In genomic region chr12:47741340-47741703, GRCh38 we compare ENCODE assay signal across 8 cellular contexts. TPM values are rescaled to one million over a fixed set of nuclear protein-coding genes. Genes with fewer than 3 reads are reported as not detected.
DNase-seq lines count a peak whose midpoint lies in the region; ATAC-seq and TF ChIP-seq lines count a peak whose summit lies in the region.

No MANE protein-coding gene starts in this region.

- ATAC-seq in T-cell (replicated peaks in 1 of 4) = peak; percentile 62 to 81 (median 76)
- no peak for ATAC-seq in GM21367 (IDR thresholded peaks at IDR 0.05; ENCODE audit: unreplicated experiment)

- peaks cover 32 to 49% (median 39%) of the 10 kb centered on the region in 3 donors for H3K4me1 Mint-ChIP-seq in T-cell
- peaks cover 34% of the 10 kb centered on the region for H3K4me1 Mint-ChIP-seq in mesothelial cell of epicardium

- no peaks in the 10 kb centered on the region for H3K27me3 Mint-ChIP-seq in T-cell
- no peaks in the 10 kb centered on the region for H3K27me3 Mint-ChIP-seq in mesothelial cell of epicardium (ENCODE audit: low read depth)

- DNase-seq in Daoy (ENCODE audit: low read depth) (peak; percentile 87), M059J (ENCODE audit: low read depth) (peak; percentile 90), T-cell (peak; percentile 47 to 82 (median 76)), astrocyte of the hippocampus (ENCODE audit: low read depth, low spot score) (peak; percentile 87), mesothelial cell of epicardium (ENCODE audit: low spot score in 2 of 2, unreplicated experiment in 2 of 2) (no peak), hepatic stellate cell (ENCODE audit: low spot score) (no peak)
- peak; percentile 44 for DNase-seq in stimulated activated naive CD4-positive, alpha-beta T cell treated with Interleukin-2 at 50 U/mL for 16 hours (lab: John Stamatoyannopoulos, UW)

- peak overlapping the region; percentile 4 to 24 (median 10) for H3K4me3 Mint-ChIP-seq in T-cell
- no peak overlapping the region for H3K4me3 Mint-ChIP-seq in mesothelial cell of epicardium

- POLR2A ChIA-PET in T-cell (lab: Charles Lee) = interaction anchor here (0.5 to 0.9 kb wide), 3 partner anchors 25 to 208 kb away, joined by 3 to 4 read pairs (median 3); no protein-coding TSS in a partner anchor

- no peak for TF ChIP-seq CTCF in mesothelial cell of epicardium (IDR thresholded peaks at IDR 0.05; ENCODE audit: unreplicated experiment)

- CTCF ChIA-PET in T-cell (lab: Charles Lee) = interaction anchor here (0.6 to 6.1 kb wide), 43 partner anchors 8 to 1439 kb away, joined by 3 to 95 read pairs (median 5); partner anchors contain the start of genes RAPGEF3 (in 1 of the 2), RPAP3 (in 1 of the 2), SLC48A1 (in 1 of the 2) and TMEM106C (in 1 of the 2)

- H3K9me3 Mint-ChIP-seq in T-cell = no peaks in the 10 kb centered on the region
- no peaks in the 10 kb centered on the region for H3K9me3 Mint-ChIP-seq in mesothelial cell of epicardium

- H3K36me3 Mint-ChIP-seq in T-cell = no peaks in the 10 kb centered on the region
- H3K36me3 Mint-ChIP-seq in mesothelial cell of epicardium = no peaks in the 10 kb centered on the region

- H3K27ac Mint-ChIP-seq in T-cell = peak overlapping the region; percentile 35 to 64
- peak overlapping the region; percentile 73 for H3K27ac Mint-ChIP-seq in mesothelial cell of epicardium

RNA-seq across cellular contexts. Expression of gene ENDOU, which starts 16.0 kb away (rescaled TPM):
- total RNA-seq in Daoy (2014; rRNA removed; shearing (Covaris generic)) = 0.11 TPM in 1 of 2 replicates, not detected in the other
- total RNA-seq in M059J (2014; rRNA removed; shearing (Covaris generic)) = not detected in 2 replicates
- total RNA-seq in T-cell = not detected
- total RNA-seq in mesothelial cell of epicardium = 0.11 to 0.51 TPM (median 0.29 TPM) in 3 replicates

RNA-seq across cellular contexts. Expression of gene RAPGEF3, which starts 17.4 kb away (rescaled TPM):
- 0.83 and 1.4 TPM in 2 replicates for total RNA-seq in Daoy (2014; rRNA removed; shearing (Covaris generic))
- total RNA-seq in M059J (2014; rRNA removed; shearing (Covaris generic)) = 1.2 and 2.6 TPM in 2 replicates
- total RNA-seq in T-cell (under 1 TPM; 0.25 to 0.99 (median 0.82) TPM), mesothelial cell of epicardium (18.0 to 20.9 TPM (median 19.4 TPM) in 3 replicates)

RNA-seq across cellular contexts. Expression of gene SLC48A1, which starts 31.7 kb away (rescaled TPM):
- 2.3 and 4.6 TPM in 2 replicates for total RNA-seq in Daoy (2014; rRNA removed; shearing (Covaris generic))
- 12.8 and 12.9 TPM in 2 replicates for total RNA-seq in M059J (2014; rRNA removed; shearing (Covaris generic))
- total RNA-seq in T-cell (10 to 100 TPM in 3 of 5 donors, 1 to 10 TPM in 2; 5.8 to 13.7 (median 10.2) TPM), mesothelial cell of epicardium (25.3 to 27.7 TPM (median 27.0 TPM) in 3 replicates)

RNA-seq across cellular contexts. Expression of gene RPAP3, which starts 35.5 kb away (rescaled TPM):
- 58.5 and 60.9 TPM in 2 replicates for total RNA-seq in Daoy (2014; rRNA removed; shearing (Covaris generic))
- 26.0 and 40.3 TPM in 2 replicates for total RNA-seq in M059J (2014; rRNA removed; shearing (Covaris generic))
- total RNA-seq in T-cell (10 to 100 TPM; 24.0 to 33.5 (median 29.4) TPM), mesothelial cell of epicardium (36.8 to 40.4 TPM (median 39.6 TPM) in 3 replicates)

Comparison
In these comparisons a context has a peak if more than half of its experiments do, and no peak if none do; other contexts are left out.
1. DNase-seq: peak in Daoy (single experiment), M059J (single experiment), T-cell (34 of 34), astrocyte of the hippocampus (single experiment) and stimulated activated naive CD4-positive, alpha-beta T cell treated with Interleukin-2 at 50 U/mL for 16 hours (single experiment); none in mesothelial cell of epicardium (0 of 2) and hepatic stellate cell (single experiment).